In the genomic region with DNA sequence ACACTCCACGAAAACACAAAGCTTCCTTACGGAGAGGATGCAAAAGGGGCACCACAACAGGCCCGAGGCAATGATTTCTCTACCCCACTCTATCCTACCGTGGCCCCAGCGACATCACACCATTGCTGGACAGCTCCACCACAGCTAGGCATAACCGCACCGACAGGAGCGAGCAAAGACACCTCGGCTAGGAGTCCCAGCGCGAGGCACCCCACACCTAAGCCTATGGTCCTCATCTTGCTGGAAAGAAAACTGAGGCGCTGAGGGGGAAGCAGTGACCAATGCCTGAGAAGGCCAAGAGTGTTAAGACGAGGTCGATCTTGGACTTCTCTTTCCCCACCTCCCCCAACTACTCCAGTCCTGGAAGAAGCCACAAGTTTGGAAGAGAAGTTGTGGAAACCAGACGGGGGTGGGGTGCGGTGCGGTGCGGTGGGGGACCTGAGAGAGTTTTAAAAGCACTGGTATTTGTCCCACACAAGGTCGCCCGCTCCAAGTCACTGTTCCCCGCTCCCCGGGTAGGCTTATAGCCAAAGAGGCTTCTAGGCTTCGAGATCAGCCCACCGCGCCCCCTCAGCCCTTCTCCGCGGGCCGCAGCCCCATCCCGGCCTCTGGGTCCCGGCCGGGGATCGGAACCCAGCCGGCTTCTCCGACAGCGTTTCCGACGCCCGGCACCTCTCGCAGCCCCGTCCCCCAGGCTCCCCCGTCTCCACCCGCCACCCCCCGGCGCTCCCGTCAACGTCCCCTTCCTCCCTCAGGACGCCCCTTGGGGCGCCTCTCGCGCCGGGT, we compare ENCODE assay signal across 8 cellular contexts. TPM values are rescaled to one million over a fixed set of nuclear protein-coding genes. Genes with fewer than 3 reads are reported as not detected.
A peak's percentile ranks its signal among the peaks of the same experiment; 100 is the strongest.
DNase-seq lines count a peak whose midpoint lies in the region; ATAC-seq and TF ChIP-seq lines count a peak whose summit lies in the region.

No MANE protein-coding gene starts in this region.

- H3K27ac ChIP-seq in SJSA1 = no peak overlapping the region
- H3K27ac ChIP-seq in ectodermal cell (ENCODE audit: insufficient read depth, low read depth, low read length, poor library complexity, severe bottlenecking) = no peak overlapping the region

- DNase-seq in BE2C = peak; percentile 11
- DNase-seq in SJSA1 (ENCODE audit: low read depth in 1 of 2, low spot score in 2 of 2) = no peak
- DNase-seq in myocyte (ENCODE audit: low read depth) = peak; percentile 27
- no peak for DNase-seq in pons (ENCODE audit: low spot score)
- no peak for DNase-seq in NCI-H2107 treated with DMSO at 0.1 percent for 48 hours (lab: John Stamatoyannopoulos, UW; ENCODE audit: unreplicated experiment)
- DNase-seq in NCI-H446 (lab: John Stamatoyannopoulos, UW) = no peak

- no peaks in the 10 kb centered on the region for H3K36me3 ChIP-seq in BE2C
- H3K36me3 ChIP-seq in SJSA1 = 0 out of 2 replicates have a peak, but pooled peaks cover 3% of the 10 kb centered on the region
- H3K36me3 ChIP-seq in ectodermal cell (ENCODE audit: control insufficient read depth, insufficient read depth, low read length) = no peaks in the 10 kb centered on the region

- H3K4me3 ChIP-seq in BE2C (ENCODE audit: low read depth, low read length) = peak overlapping the region; percentile 76
- H3K4me3 ChIP-seq in SJSA1 = peak overlapping the region; percentile 79
- peak overlapping the region; percentile 84 for H3K4me3 ChIP-seq in ectodermal cell (ENCODE audit: insufficient read depth, low read depth, low read length)

- TF ChIP-seq CTCF in BE2C (IDR thresholded peaks at IDR 0.05; ENCODE audit: low read depth, low read length) = no peak

- peak; percentile 4 for ATAC-seq in GM21529 (IDR thresholded peaks at IDR 0.05; ENCODE audit: unreplicated experiment)

- H3K4me1 ChIP-seq in BE2C (no peaks in the 10 kb centered on the region), SJSA1 (replicated peaks) (peaks cover 12% of the 10 kb centered on the region), ectodermal cell (ENCODE audit: control insufficient read depth, insufficient read depth, low read length) (peaks cover 2% of the 10 kb centered on the region)

- no peaks in the 10 kb centered on the region for H3K9me3 ChIP-seq in BE2C
- no peaks in the 10 kb centered on the region for H3K9me3 ChIP-seq in SJSA1 (replicated peaks)
- no peaks in the 10 kb centered on the region for H3K9me3 ChIP-seq in ectodermal cell (ENCODE audit: control insufficient read depth, low read length)

- WGBS in ectodermal cell, 2 experiments = 3 to 4% methylated on average over 48 to 51 of the region's 51 CpGs

- no peaks in the 10 kb centered on the region for H3K27me3 ChIP-seq in BE2C
- no peaks in the 10 kb centered on the region for H3K27me3 ChIP-seq in SJSA1 (replicated peaks)
- H3K27me3 ChIP-seq in ectodermal cell (ENCODE audit: control insufficient read depth, insufficient read depth, low read length, poor library complexity, severe bottlenecking) = peaks cover 10% of the 10 kb centered on the region

RNA-seq across cellular contexts. Expression of a gene that starts 0.8 kb away (rescaled TPM):
- 23.8 TPM for polyA plus RNA-seq in BE2C (2012; ENCODE audit: insufficient read depth, insufficient read length, low read depth)
- 27.1 and 34.2 TPM in 2 replicates for total RNA-seq in SJSA1 (2014; rRNA removed; shearing (Covaris generic))
- polyA plus RNA-seq in ectodermal cell (2013, experiment 1 of 4) = 38.1 TPM
- 33.7 TPM for polyA plus RNA-seq in ectodermal cell (2013, experiment 2 of 4)
- polyA plus RNA-seq in ectodermal cell (2013, experiment 3 of 4) = 37.0 TPM
- polyA plus RNA-seq in ectodermal cell (2013, experiment 4 of 4) = 39.5 TPM
- total RNA-seq in myocyte = 22.2 and 27.4 TPM in 2 replicates
- 22.3 TPM for polyA plus RNA-seq in myocyte (2012)

RNA-seq across cellular contexts. Expression of a gene that starts 5.9 kb away (rescaled TPM):
- polyA plus RNA-seq in BE2C (2012; ENCODE audit: insufficient read depth, insufficient read length, low read depth) = 202 TPM
- 12.3 and 24.9 TPM in 2 replicates for total RNA-seq in SJSA1 (2014; rRNA removed; shearing (Covaris generic))
- polyA plus RNA-seq in ectodermal cell (2013, experiment 1 of 4) = 82.2 TPM
- 80.3 TPM for polyA plus RNA-seq in ectodermal cell (2013, experiment 2 of 4)
- 65.3 TPM for polyA plus RNA-seq in ectodermal cell (2013, experiment 3 of 4)
- polyA plus RNA-seq in ectodermal cell (2013, experiment 4 of 4) = 70.8 TPM
- 21.4 and 26.5 TPM in 2 replicates for total RNA-seq in myocyte
- 40.8 TPM for polyA plus RNA-seq in myocyte (2012)

Comparison
In these comparisons a context has a peak if more than half of its experiments do, and no peak if none do; other contexts are left out.
1. DNase-seq: peak in BE2C (single experiment) and myocyte (single experiment); none in SJSA1 (0 of 2), pons (single experiment), NCI-H2107 treated with DMSO at 0.1 percent for 48 hours (single experiment) and NCI-H446 (0 of 2).
2. Peak in every context shown above with its lines, with median percentiles within 50 percentile points of each other: H3K4me3 ChIP-seq.